ENCODE assay signal across 16 cellular contexts in genomic region chr10:30062582-30062981, GRCh38. TPM values are rescaled to one million over a fixed set of nuclear protein-coding genes. Genes with fewer than 3 reads are reported as not detected.
"Had no signal": no experiment of that assay in that cellular context is flagged by ENCODE, and none has a peak within 500 bp of the region (broad histone marks: within the 10 kb centered on the region; RNA-seq: fewer than 3 reads in every experiment).

No MANE protein-coding gene starts in this region.

- H3K36me3 ChIP-seq: adrenal gland, gastrocnemius medialis, heart left ventricle, tibial artery, vagina had no signal

- DNase-seq: activated B cell treated with CpG ODN at 0.5 μM for 24 hours; activated CD4-positive, alpha-beta T cell treated with anti-CD3 and anti-CD28 coated beads for 48 hours; activated CD8-positive, alpha-beta T cell treated with anti-CD3 and anti-CD28 coated beads for 36 hours; activated effector memory CD4-positive, alpha-beta T cell treated with Interleukin-2 at 50 U/mL for 16 hours; activated T-cell treated with anti-CD3 and anti-CD28 coated beads, Interleukin-2, amount 50 U/mL, for 4 hours; adrenal gland; effector memory CD4-positive, alpha-beta T cell; gastrocnemius medialis; heart left ventricle; left cardiac atrium; naive B cell; stimulated activated CD4-positive, alpha-beta T cell treated with anti-CD3 and anti-CD28 coated beads, Interleukin-2, amount 100 ng/mL, for 48 hours; tibial artery had no signal

- H3K4me3 ChIP-seq: adrenal gland, gastrocnemius medialis, heart left ventricle, lung, tibial artery, vagina had no signal

- H3K27me3 ChIP-seq: adrenal gland, gastrocnemius medialis, tibial artery, vagina had no signal

- ATAC-seq: activated CD8-positive, alpha-beta T cell treated with anti-CD3 and anti-CD28 coated beads for 36 hours; activated T-cell treated with anti-CD3 and anti-CD28 coated beads, Interleukin-2, amount 50 U/mL, for 4 hours; left cardiac atrium; stimulated activated memory B cell treated with anti-CD40 and anti-IgM and Interleukin-4, amounts not matched to agents 10 μg/mL and 1 μg/mL and 100 μg/mL, for 72 hours had no signal

- H3K9me3 ChIP-seq: adrenal gland, gastrocnemius medialis, heart left ventricle, tibial artery, vagina had no signal

- H3K27ac ChIP-seq: adrenal gland, vagina had no signal

RNA-seq across cellular contexts. Expression of gene JCAD, which starts 3.2 kb away (rescaled TPM):
- total RNA-seq: activated B cell treated with CpG ODN at 0.5 μM for 24 hours; activated CD8-positive, alpha-beta T cell treated with anti-CD3 and anti-CD28 coated beads for 36 hours had no signal
